ENCODE assay signal across 1 cellular context in genomic region chr3:49729966-49730365, GRCh38.
TF ChIP-seq lines count a peak whose summit lies in the region.

No MANE protein-coding gene starts in this region.

TF ChIP-seq in K562, 482 proteins besides CTCF, POLR2A, EP300 and RAD21:
- 0 out of 2 replicates have a peak, but pooled peaks have one; percentile 5 for TF ChIP-seq C11orf30 (IDR thresholded peaks at IDR 0.05; ENCODE audit: low read depth)
